Comparison of ENCODE assay signal across 8 cellular contexts in genomic region chr20:62938105-62938888, GRCh38. TPM values are rescaled to one million over a fixed set of nuclear protein-coding genes. Genes with fewer than 3 reads are reported as not detected.
DNase-seq lines count a peak whose midpoint lies in the region; ATAC-seq and TF ChIP-seq lines count a peak whose summit lies in the region.

TSS of gene GID8 (plus strand) at chr20:62938147. CDS start at chr20:62941503, 3,356 bp downstream.

- peak within 1 kb of the TSS; percentile 64 to 95 for H3K4me3 ChIP-seq in gastroesophageal sphincter
- peak within 1 kb of the TSS; percentile 94 for H3K4me3 ChIP-seq in neuron (ENCODE audit: low read length)

- no peaks in the 10 kb centered on the region for H3K9me3 ChIP-seq in gastroesophageal sphincter
- no peaks in the 10 kb centered on the region for H3K9me3 ChIP-seq in neuron (ENCODE audit: low read length)

- peak in 1 of 2 donors; percentile 36 for TF ChIP-seq POLR2A in gastroesophageal sphincter (IDR thresholded peaks at IDR 0.05)

- ATAC-seq in HG02642 (IDR thresholded peaks at IDR 0.05; ENCODE audit: poor library complexity, unreplicated experiment) (peak; percentile 48), gastroesophageal sphincter (peak; percentile 77)

- no peaks in the 10 kb centered on the region for H3K27me3 ChIP-seq in gastroesophageal sphincter
- H3K27me3 ChIP-seq in neuron (ENCODE audit: insufficient read depth, low read length) = no peaks in the 10 kb centered on the region

- peaks cover 0 to 48% of the 10 kb centered on the region in 2 donors for H3K36me3 ChIP-seq in gastroesophageal sphincter
- H3K36me3 ChIP-seq in neuron (ENCODE audit: insufficient read depth, low read length) = peaks cover 50% of the 10 kb centered on the region

- 0% methylated on average over 5 of the region's 79 CpGs for WGBS in gastroesophageal sphincter (ENCODE audit: low coverage in 1 of 2), 2 donors

- no peak within 1 kb of the TSS for H2AFZ ChIP-seq in neuron (ENCODE audit: low read depth, low read length)

- TF ChIP-seq EP300 in gastroesophageal sphincter (IDR thresholded peaks at IDR 0.05) = no peak

- peak in 1 of 4 experiments; percentile 6 for TF ChIP-seq CTCF in gastroesophageal sphincter (IDR thresholded peaks at IDR 0.05)

- DNase-seq in NCI-H748 (lab: John Stamatoyannopoulos, UW; ENCODE audit: unreplicated experiment) (peak; percentile 43), NCI-H748 treated with DMSO at 0.1 percent for 48 hours (lab: John Stamatoyannopoulos, UW) (no peak), NCI-H226 (peak; percentile 19), NCI-H1694 (lab: John Stamatoyannopoulos, UW) (no peak)
- DNase-seq in activated naive CD4-positive, alpha-beta T cell treated with Interleukin-2 at 50 U/mL for 16 hours = peak; percentile 57

- peak within 1 kb of the TSS; percentile 77 to 99 (median 96) for H3K27ac ChIP-seq in gastroesophageal sphincter

- peaks cover 0 to 78% (median 26%) of the 10 kb centered on the region in 3 donors for H3K4me1 ChIP-seq in gastroesophageal sphincter
- H3K4me1 ChIP-seq in neuron (ENCODE audit: insufficient read depth, low read length) = peaks cover 18% of the 10 kb centered on the region

RNA-seq across cellular contexts. Expression of gene GID8, which starts in this region (rescaled TPM):
- total RNA-seq in gastroesophageal sphincter = 10 to 100 TPM; 23.2 to 34.8 (median 27.9) TPM

Comparison
In these comparisons a context has a peak if more than half of its experiments do, and no peak if none do; other contexts are left out.
1. DNase-seq: peak in NCI-H748 (single experiment), NCI-H226 (single experiment) and activated naive CD4-positive, alpha-beta T cell treated with Interleukin-2 at 50 U/mL for 16 hours (single experiment); none in NCI-H748 treated with DMSO at 0.1 percent for 48 hours (single experiment) and NCI-H1694 (single experiment).